ENCODE assay signal across 8 cellular contexts in genomic region chrX:72783964-72784363, GRCh38. TPM values are rescaled to one million over a fixed set of nuclear protein-coding genes. Genes with fewer than 3 reads are reported as not detected.
"Had no signal": no experiment of that assay in that cellular context is flagged by ENCODE, and none has a peak within 500 bp of the region (broad histone marks: within the 10 kb centered on the region; RNA-seq: fewer than 3 reads in every experiment).

No MANE protein-coding gene starts in this region.

RNA-seq across cellular contexts. Expression of gene FAM236B, which starts 1.5 kb away (rescaled TPM):
- total RNA-seq: HT-29; IMR-90; M059J; Peyer's patch; Right ventricle myocardium inferior; RPMI7951; SJCRH30; T-helper 1 cell treated with Interleukin-12 subunit alpha and Interleukin-12 subunit beta and Interleukin-4 antibody, amounts not matched to agents 30 ng/mL and 1 ng/mL, for 36 hours had no signal
- polyA plus RNA-seq: IMR-90 had no signal

RNA-seq across cellular contexts. Expression of gene DMRTC1B, which starts 7.3 kb away (rescaled TPM):
- total RNA-seq: HT-29; IMR-90; M059J; Peyer's patch; Right ventricle myocardium inferior; RPMI7951; SJCRH30; T-helper 1 cell treated with Interleukin-12 subunit alpha and Interleukin-12 subunit beta and Interleukin-4 antibody, amounts not matched to agents 30 ng/mL and 1 ng/mL, for 36 hours had no signal
- polyA plus RNA-seq: IMR-90 had no signal

RNA-seq across cellular contexts. Expression of gene FAM236D, which starts 24.0 kb away (rescaled TPM):
- total RNA-seq: HT-29; IMR-90; M059J; Peyer's patch; Right ventricle myocardium inferior; RPMI7951; SJCRH30; T-helper 1 cell treated with Interleukin-12 subunit alpha and Interleukin-12 subunit beta and Interleukin-4 antibody, amounts not matched to agents 30 ng/mL and 1 ng/mL, for 36 hours had no signal
- polyA plus RNA-seq: IMR-90 had no signal
